27 cellular contexts compared by ENCODE assay signal in genomic region chr1:234870020-234870378, GRCh38.
DNase-seq lines count a peak whose midpoint lies in the region; ATAC-seq and TF ChIP-seq lines count a peak whose summit lies in the region.
"Had no signal": no experiment of that assay in that cellular context is flagged by ENCODE, and none has a peak within 500 bp of the region (broad histone marks: within the 10 kb centered on the region; RNA-seq: fewer than 3 reads in every experiment).

No MANE protein-coding gene starts in this region.

- no peaks in the 10 kb centered on the region for H3K27me3 Mint-ChIP-seq in central memory CD8-positive, alpha-beta T cell
- H3K27me3 Mint-ChIP-seq: B cell; CD8-positive, alpha-beta memory T cell had no signal

- H3K36me3 ChIP-seq in left ventricle myocardium inferior, result no peaks in the 10 kb centered on the region
- no peaks in the 10 kb centered on the region for H3K36me3 ChIP-seq in gastrocnemius medialis
- H3K36me3 ChIP-seq: MG63, thyroid gland had no signal

- no peak overlapping the region for H3K4me3 Mint-ChIP-seq in central memory CD8-positive, alpha-beta T cell
- H3K4me3 Mint-ChIP-seq: activated naive CD4-positive, alpha-beta T cell treated with anti-CD3 and anti-CD28 coated beads, Interleukin-2, amount 10 ng/mL, durations not matched to agents 7 days and 5 days; activated T-cell treated with anti-CD3 and anti-CD28 coated beads, Interleukin-2, amount 50 U/mL, for 4 hours; B cell; CD8-positive, alpha-beta memory T cell; T-helper 2 cell treated with Interferon-gamma antibody and Interleukin-4, amounts not matched to agents 5 μg/mL and 100 μg/mL, for 36 hours had no signal

- no peaks in the 10 kb centered on the region for H3K4me1 Mint-ChIP-seq in central memory CD8-positive, alpha-beta T cell
- H3K4me1 Mint-ChIP-seq: B cell had no signal

- ATAC-seq in left cardiac atrium (no peak), gastrocnemius medialis (no peak)
- ATAC-seq in central memory CD8-positive, alpha-beta T cell (replicated peaks; ENCODE audit: extremely low read depth, poor library complexity, severe bottlenecking), result no peak
- ATAC-seq: activated T-cell treated with anti-CD3 and anti-CD28 coated beads, Interleukin-2, amount 50 U/mL, for 4 hours; SK-N-SH treated with all-trans-retinoic acid at 6 μM for 48 hours had no signal

- peak overlapping the region; percentile 77 for H3K27ac Mint-ChIP-seq in central memory CD8-positive, alpha-beta T cell (ENCODE audit: low read depth)
- H3K27ac Mint-ChIP-seq: activated naive CD4-positive, alpha-beta T cell treated with anti-CD3 and anti-CD28 coated beads, Interleukin-2, amount 10 ng/mL, durations not matched to agents 7 days and 5 days; B cell; T-helper 2 cell treated with Interferon-gamma antibody and Interleukin-4, amounts not matched to agents 5 μg/mL and 100 μg/mL, for 36 hours had no signal

- H3K9me3 ChIP-seq in left ventricle myocardium inferior (replicated peaks), result no peaks in the 10 kb centered on the region
- H3K9me3 ChIP-seq in gastrocnemius medialis, result no peaks in the 10 kb centered on the region
- H3K9me3 ChIP-seq: thyroid gland had no signal

- peaks cover 2% of the 10 kb centered on the region for H3K36me3 Mint-ChIP-seq in central memory CD8-positive, alpha-beta T cell (ENCODE audit: insufficient read depth)
- H3K36me3 Mint-ChIP-seq: activated naive CD4-positive, alpha-beta T cell treated with anti-CD3 and anti-CD28 coated beads, Interleukin-2, amount 10 ng/mL, durations not matched to agents 7 days and 5 days; CD8-positive, alpha-beta memory T cell had no signal

- intact Hi-C loops in left ventricle myocardium inferior (cut with micrococcal nuclease) (no loop called here), left cardiac atrium (cut with DNase I) (no loop called here), gastrocnemius medialis (cut with DNase I; ENCODE audit: low total_unique reads) (no loop called here)

- no peaks in the 10 kb centered on the region for H3K9me3 Mint-ChIP-seq in central memory CD8-positive, alpha-beta T cell
- H3K9me3 Mint-ChIP-seq: activated T-cell treated with anti-CD3 and anti-CD28 coated beads, Interleukin-2, amount 50 U/mL, for 4 hours; CD8-positive, alpha-beta memory T cell had no signal

- H3K4me3 ChIP-seq in left ventricle myocardium inferior (no peak overlapping the region), gastrocnemius medialis (no peak overlapping the region)
- H3K4me3 ChIP-seq: MG63, thyroid gland had no signal

- DNase-seq in left ventricle myocardium inferior (no peak), left cardiac atrium (no peak), NCI-H446 treated with DMSO at 0.1 percent for 48 hours (lab: John Stamatoyannopoulos, UW) (peak; percentile 76), gastrocnemius medialis (no peak), dedifferentiated amniotic fluid mesenchymal stem cell (ENCODE audit: extremely low spot score) (no peak), OCI-M2 (lab: John Stamatoyannopoulos, UW; ENCODE audit: unreplicated experiment) (no peak), NCI-H2196 (lab: John Stamatoyannopoulos, UW; ENCODE audit: unreplicated experiment) (no peak)
- DNase-seq in central memory CD8-positive, alpha-beta T cell (ENCODE audit: low spot score in 2 of 2), result no peak
- DNase-seq: activated CD4-positive, alpha-beta T cell treated with anti-CD3 and anti-CD28 coated beads for 4 hours; activated naive CD4-positive, alpha-beta T cell treated with anti-CD3 and anti-CD28 coated beads, Interleukin-2, amount 10 ng/mL, durations not matched to agents 7 days and 5 days; activated T-cell treated with anti-CD3 and anti-CD28 coated beads, Interleukin-2, amount 50 U/mL, for 4 hours; amygdala; CD8-positive, alpha-beta memory T cell; GOT3; KBM-7; kidney glomerular epithelial cell; mammary epithelial cell; MG63; NCI-H187; occipital lobe; stimulated activated CD4-positive, alpha-beta T cell treated with anti-CD3 and anti-CD28 coated beads, Interleukin-12 subunit alpha, Interleukin-12 subunit beta, amount 100 ng/mL, for 4 hours; stimulated activated CD4-positive, alpha-beta T cell treated with anti-CD3 and anti-CD28 coated beads, Interleukin-4, amount 100 ng/mL, for 24 hours; stimulated activated naive CD4-positive, alpha-beta T cell treated with Interleukin-2 at 50 U/mL for 16 hours; thyroid gland had no signal

- peaks cover 53% of the 10 kb centered on the region for H3K4me1 ChIP-seq in left ventricle myocardium inferior
- H3K4me1 ChIP-seq in gastrocnemius medialis, result peaks cover 27 to 45% of the 10 kb centered on the region in 2 donors

- TF ChIP-seq POLR2A in gastrocnemius medialis (IDR thresholded peaks at IDR 0.05), result no peak

- H3K27me3 ChIP-seq in left ventricle myocardium inferior (ENCODE audit: low read depth) (no peaks in the 10 kb centered on the region), gastrocnemius medialis (no peaks in the 10 kb centered on the region)
- H3K27me3 ChIP-seq: MG63, thyroid gland had no signal

- peak overlapping the region; percentile 43 for H3K27ac ChIP-seq in left ventricle myocardium inferior (replicated peaks)
- peak overlapping the region in 3 of 4 donors; percentile 38 to 78 (median 65) for H3K27ac ChIP-seq in gastrocnemius medialis
- H3K27ac ChIP-seq: thyroid gland had no signal

- in situ Hi-C loops in gastrocnemius medialis (cut with MboI; ENCODE audit: low sequenced_read_pairs in 4 of 4), result loop anchor here in 2 of 4 donors (25.0 kb wide), 2 partner anchors 133 to 383 kb away; partner anchors contain the start of gene TARBP1 (in 2 of the 2)

- TF ChIP-seq CTCF in left ventricle myocardium inferior (IDR thresholded peaks at IDR 0.05; ENCODE audit: borderline replicate concordance) (no peak), gastrocnemius medialis (IDR thresholded peaks at IDR 0.05 in 4 of 5, conservative IDR thresholded peaks at IDR 0.05 in 1 of 5) (no peak)
